In the genomic region with DNA sequence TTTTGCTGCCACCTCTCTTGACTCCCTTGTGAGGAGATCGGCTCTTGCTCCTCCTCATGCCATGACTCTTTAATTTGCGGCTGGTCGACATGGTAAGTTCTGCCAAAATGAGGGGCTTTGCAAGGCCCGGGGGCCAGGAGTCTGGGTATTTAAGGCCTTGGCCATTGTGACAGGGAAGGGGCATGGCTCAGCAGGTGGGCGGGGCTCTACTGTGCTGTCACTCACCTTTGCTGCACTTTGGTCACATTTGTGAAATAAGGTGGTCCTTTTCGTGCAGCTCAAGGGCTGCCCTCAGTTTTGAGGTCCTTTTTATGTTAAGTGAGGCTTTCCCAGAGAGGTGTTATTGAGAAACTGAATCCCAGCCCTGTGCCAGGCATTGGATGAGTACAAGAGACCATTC, we compare ENCODE assay signal across 17 cellular contexts. TPM values are rescaled to one million over a fixed set of nuclear protein-coding genes. Genes with fewer than 3 reads are reported as not detected.
"Had no signal": no experiment of that assay in that cellular context is flagged by ENCODE, and none has a peak within 500 bp of the region (broad histone marks: within the 10 kb centered on the region; RNA-seq: fewer than 3 reads in every experiment).

A gene with protein sequence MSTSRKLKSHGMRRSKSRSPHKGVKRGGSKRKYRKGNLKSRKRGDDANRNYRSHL (minus strand): TSS at position 121 of the 400 bp plus-strand sequence. CDS start 30 bp downstream, at position 91.

- H3K9me3 Mint-ChIP-seq: central memory CD8-positive, alpha-beta T cell; stimulated activated naive CD8-positive, alpha-beta T cell treated with anti-CD3 and anti-CD28 coated beads, Interleukin-15, amount 100 ng/mL, for 72 hours had no signal

- H3K36me3 Mint-ChIP-seq: neural progenitor cell had no signal

- DNase-seq: activated CD4-positive, alpha-beta T cell treated with anti-CD3 and anti-CD28 coated beads for 48 hours; activated CD4-positive, CD25-positive, alpha-beta regulatory T cell; activated CD8-positive, alpha-beta memory T cell treated with anti-CD3 and anti-CD28 coated beads for 24 hours; activated CD8-positive, alpha-beta memory T cell treated with anti-CD3 and anti-CD28 coated beads, Interleukin-2, amount 50 U/mL, for 48 hours; colonic mucosa; hypothalamus; right cardiac atrium; stimulated activated naive CD8-positive, alpha-beta T cell treated with anti-CD3 and anti-CD28 coated beads, Interleukin-15, amount 100 ng/mL, for 72 hours had no signal

- H3K4me3 Mint-ChIP-seq: central memory CD8-positive, alpha-beta T cell; neural progenitor cell; type B pancreatic cell had no signal

- H3K27ac Mint-ChIP-seq: neural progenitor cell, type B pancreatic cell had no signal

- H3K4me1 Mint-ChIP-seq: central memory CD8-positive, alpha-beta T cell had no signal

- ATAC-seq: right cardiac atrium; stimulated activated naive CD8-positive, alpha-beta T cell treated with anti-CD3 and anti-CD28 coated beads, Interleukin-15, amount 100 ng/mL, for 72 hours had no signal

RNA-seq across cellular contexts. Expression of the gene that starts here (rescaled TPM):
- total RNA-seq: ascending aorta, colonic mucosa, epithelial cell of proximal tubule, frontal cortex, lung, osteocyte, right cardiac atrium, temporal lobe had no signal
